1 cellular context compared by ENCODE assay signal in genomic region chr6:6700421-6700820, GRCh38.
TF ChIP-seq lines count a peak whose summit lies in the region.

No MANE protein-coding gene starts in this region.

TF ChIP-seq in H1, 55 proteins besides CTCF, POLR2A, EP300 and RAD21 (continued from another document):
- TF ChIP-seq CHD7 (IDR thresholded peaks at IDR 0.05; ENCODE audit: insufficient replicate concordance, low read length) (no peak), USF2 (IDR thresholded peaks at IDR 0.05; ENCODE audit: low read length) (no peak), EZH2 (IDR thresholded peaks at IDR 0.05; ENCODE audit: low read depth, low read length, severe bottlenecking) (no peak)
TF ChIP-seq in H1: peak in this region for 0.
